In the genomic region with DNA sequence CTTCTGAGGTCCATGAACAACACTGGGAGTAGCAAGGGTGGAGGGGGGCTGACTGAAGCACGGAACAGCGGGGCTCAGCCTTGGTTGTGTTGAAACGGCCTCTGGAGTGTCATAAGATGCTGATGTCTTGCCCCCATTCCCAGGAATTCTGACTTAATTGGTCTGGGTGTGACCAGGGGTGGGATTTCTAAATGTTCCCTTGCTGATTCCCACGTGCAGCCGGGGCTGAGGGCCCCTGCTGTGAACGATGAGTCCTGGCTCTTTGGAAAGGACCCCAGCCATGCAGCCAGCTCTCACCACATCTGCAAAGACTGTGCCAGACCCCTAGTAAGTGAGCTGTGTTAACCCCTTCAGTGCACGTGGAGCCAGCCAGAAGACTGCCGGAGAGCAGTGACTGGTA, we compare ENCODE assay signal across 15 cellular contexts.
"Had no signal": no experiment of that assay in that cellular context is flagged by ENCODE, and none has a peak within 500 bp of the region (broad histone marks: within the 10 kb centered on the region; RNA-seq: fewer than 3 reads in every experiment).

No MANE protein-coding gene starts in this region.

- H2AFZ ChIP-seq: parathyroid adenoma had no signal

- H3K27me3 ChIP-seq: upper lobe of left lung had no signal

- H3K9me3 ChIP-seq: upper lobe of left lung had no signal

- ATAC-seq: activated naive CD4-positive, alpha-beta T cell treated with anti-CD3 and anti-CD28 coated beads, Interleukin-2, amount 50 U/mL, for 72 hours; stimulated activated effector memory CD8-positive, alpha-beta T cell treated with anti-CD3 and anti-CD28 coated beads, Interleukin-12 subunit alpha, Interleukin-12 subunit beta, amount 100 ng/mL, for 72 hours had no signal

- H3K27ac ChIP-seq: parathyroid adenoma, upper lobe of left lung had no signal

- H3K36me3 Mint-ChIP-seq: activated naive CD4-positive, alpha-beta T cell treated with anti-CD3 and anti-CD28 coated beads, Interleukin-2, amount 50 U/mL, for 72 hours; stimulated activated effector memory CD8-positive, alpha-beta T cell treated with anti-CD3 and anti-CD28 coated beads, Interleukin-12 subunit alpha, Interleukin-12 subunit beta, amount 100 ng/mL, for 72 hours had no signal

- H3K9ac ChIP-seq: parathyroid adenoma had no signal

- H3K4me3 ChIP-seq: upper lobe of left lung had no signal

- H3K4me1 ChIP-seq: parathyroid adenoma had no signal

- H3K4me3 Mint-ChIP-seq: activated T-cell treated with anti-CD3 and anti-CD28 coated beads, Interleukin-2, amount 50 U/mL, for 24 hours; nephron progenitor cell; stimulated activated effector memory CD8-positive, alpha-beta T cell treated with anti-CD3 and anti-CD28 coated beads, Interleukin-12 subunit alpha, Interleukin-12 subunit beta, amount 100 ng/mL, for 72 hours had no signal

- H3K4me1 Mint-ChIP-seq: stimulated activated effector memory CD8-positive, alpha-beta T cell treated with anti-CD3 and anti-CD28 coated beads, Interleukin-12 subunit alpha, Interleukin-12 subunit beta, amount 100 ng/mL, for 72 hours had no signal

- H3K36me3 ChIP-seq: upper lobe of left lung had no signal

- H3K79me2 ChIP-seq: parathyroid adenoma had no signal

- DNase-seq: activated CD4-positive, alpha-beta T cell treated with anti-CD3 and anti-CD28 coated beads, Interleukin-2, amount 50 U/mL, for 4 hours; activated CD4-positive, CD25-positive, alpha-beta regulatory T cell treated with anti-CD3 and anti-CD28 coated beads, Interleukin-2, amount 50 U/mL, for 72 hours; activated effector memory CD4-positive, alpha-beta T cell treated with Interleukin-2 at 50 U/mL for 16 hours; activated T-cell treated with anti-CD3 and anti-CD28 coated beads, Interleukin-2, amount 50 U/mL, for 24 hours; amygdala; cerebellar nuclear complex; dermis blood vessel endothelial cell; mammary epithelial cell; nephron progenitor cell; retina; substantia nigra; upper lobe of left lung had no signal

- H3K9me3 Mint-ChIP-seq: activated naive CD4-positive, alpha-beta T cell treated with anti-CD3 and anti-CD28 coated beads, Interleukin-2, amount 50 U/mL, for 72 hours; activated T-cell treated with anti-CD3 and anti-CD28 coated beads, Interleukin-2, amount 50 U/mL, for 24 hours; nephron progenitor cell; stimulated activated effector memory CD8-positive, alpha-beta T cell treated with anti-CD3 and anti-CD28 coated beads, Interleukin-12 subunit alpha, Interleukin-12 subunit beta, amount 100 ng/mL, for 72 hours had no signal

- H3K27ac Mint-ChIP-seq: activated naive CD4-positive, alpha-beta T cell treated with anti-CD3 and anti-CD28 coated beads, Interleukin-2, amount 50 U/mL, for 72 hours; activated T-cell treated with anti-CD3 and anti-CD28 coated beads, Interleukin-2, amount 50 U/mL, for 24 hours; stimulated activated effector memory CD8-positive, alpha-beta T cell treated with anti-CD3 and anti-CD28 coated beads, Interleukin-12 subunit alpha, Interleukin-12 subunit beta, amount 100 ng/mL, for 72 hours had no signal
